8 cellular contexts compared by ENCODE assay signal in the genomic region with DNA sequence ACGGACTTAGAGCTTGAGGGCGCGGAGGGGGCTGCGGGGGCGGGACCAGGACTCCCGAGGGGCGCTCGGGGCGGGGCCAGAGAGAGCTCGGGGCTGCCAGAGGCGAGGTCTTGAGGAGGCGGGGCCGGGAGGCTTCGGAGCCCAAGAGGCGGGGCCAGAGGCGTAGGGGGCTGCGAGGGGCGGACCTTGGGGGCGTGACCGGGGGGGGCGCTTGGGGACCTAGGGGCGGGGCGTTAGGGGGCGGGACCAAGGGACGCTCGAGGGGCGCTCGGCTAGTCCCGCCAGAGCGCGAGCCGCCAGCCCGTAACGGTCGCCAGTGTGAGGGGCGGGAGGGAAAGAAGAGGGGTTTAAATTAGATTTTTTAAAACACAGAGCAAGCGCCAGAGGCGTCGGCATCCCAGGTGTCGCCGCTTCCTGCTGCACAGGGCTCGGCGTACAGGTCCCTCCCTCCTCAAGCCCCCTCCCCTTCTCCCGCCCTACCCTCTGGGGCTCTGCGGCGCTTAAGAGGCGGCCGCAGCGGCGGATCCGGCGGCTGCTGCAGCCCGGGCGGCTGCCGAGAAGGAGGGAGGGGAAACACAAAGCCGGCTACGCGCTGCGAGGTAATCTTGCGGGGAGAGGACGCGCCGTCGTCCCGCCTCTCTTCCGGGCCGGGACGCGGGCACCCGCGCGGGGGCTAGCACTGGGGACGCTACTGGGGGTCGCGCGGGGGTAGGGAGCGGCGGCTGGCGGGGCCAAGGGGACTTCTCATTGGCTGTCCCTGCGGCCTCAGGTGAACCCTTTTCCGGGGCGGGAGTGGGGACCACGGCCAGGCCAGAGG. TPM values are rescaled to one million over a fixed set of nuclear protein-coding genes. Genes with fewer than 3 reads are reported as not detected.
DNase-seq lines count a peak whose midpoint lies in the region; ATAC-seq and TF ChIP-seq lines count a peak whose summit lies in the region.

A gene with protein sequence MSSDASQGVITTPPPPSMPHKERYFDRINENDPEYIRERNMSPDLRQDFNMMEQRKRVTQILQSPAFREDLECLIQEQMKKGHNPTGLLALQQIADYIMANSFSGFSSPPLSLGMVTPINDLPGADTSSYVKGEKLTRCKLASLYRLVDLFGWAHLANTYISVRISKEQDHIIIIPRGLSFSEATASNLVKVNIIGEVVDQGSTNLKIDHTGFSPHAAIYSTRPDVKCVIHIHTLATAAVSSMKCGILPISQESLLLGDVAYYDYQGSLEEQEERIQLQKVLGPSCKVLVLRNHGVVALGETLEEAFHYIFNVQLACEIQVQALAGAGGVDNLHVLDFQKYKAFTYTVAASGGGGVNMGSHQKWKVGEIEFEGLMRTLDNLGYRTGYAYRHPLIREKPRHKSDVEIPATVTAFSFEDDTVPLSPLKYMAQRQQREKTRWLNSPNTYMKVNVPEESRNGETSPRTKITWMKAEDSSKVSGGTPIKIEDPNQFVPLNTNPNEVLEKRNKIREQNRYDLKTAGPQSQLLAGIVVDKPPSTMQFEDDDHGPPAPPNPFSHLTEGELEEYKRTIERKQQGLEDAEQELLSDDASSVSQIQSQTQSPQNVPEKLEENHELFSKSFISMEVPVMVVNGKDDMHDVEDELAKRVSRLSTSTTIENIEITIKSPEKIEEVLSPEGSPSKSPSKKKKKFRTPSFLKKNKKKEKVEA (plus strand): TSS at position 284 of the 817 bp plus-strand sequence. CDS start 92,670 bp downstream, outside the sequence.

- TF ChIP-seq CTCF in AG09319 (IDR thresholded peaks at IDR 0.05; ENCODE audit: low read depth, low read length) = no peak
- no peak for TF ChIP-seq CTCF in choroid plexus epithelial cell (conservative IDR thresholded peaks at IDR 0.05; ENCODE audit: low read depth, low read length)

- DNase-seq in AG09319 (ENCODE audit: extremely low read depth, low read depth) (peak; percentile 86), NCI-H460 (ENCODE audit: extremely low read depth, low read depth) (peak; percentile 78), choroid plexus epithelial cell (ENCODE audit: low read depth) (peak; percentile 96), kidney tubule cell (ENCODE audit: low spot score) (peak; percentile 90)
- peak; percentile 90 to 94 for DNase-seq in activated CD4-positive, alpha-beta T cell treated with anti-CD3 and anti-CD28 coated beads for 4 hours
- DNase-seq in stimulated activated CD4-positive, alpha-beta T cell treated with anti-CD3 and anti-CD28 coated beads, Interleukin-1b, Interleukin-23, amount 100 ng/mL, for 24 hours (ENCODE audit: low read depth in 4 of 4, low spot score in 1 of 4) = peak; percentile 84 to 90 (median 87)

- ATAC-seq in GM18909 (IDR thresholded peaks at IDR 0.05; ENCODE audit: poor library complexity, unreplicated experiment) (peak; percentile 59), HG03159 (IDR thresholded peaks at IDR 0.05; ENCODE audit: unreplicated experiment) (peak; percentile 56)

- peak within 1 kb of the TSS; percentile 82 for H3K4me3 ChIP-seq in choroid plexus epithelial cell (ENCODE audit: low read depth, low read length)

RNA-seq across cellular contexts. Expression of the gene that starts here (rescaled TPM):
- total RNA-seq in NCI-H460 (2014; rRNA removed; shearing (Covaris generic)) = 68.3 and 69.4 TPM in 2 replicates
- polyA plus RNA-seq in NCI-H460 (2014; cell fraction: nucleus; rRNA removed) = 47.8 and 50.9 TPM in 2 replicates

Comparison
In these comparisons a context has a peak if more than half of its experiments do, and no peak if none do; other contexts are left out.
1. Peak in every context shown above with its lines: DNase-seq, ATAC-seq and H3K4me3 ChIP-seq.